In the genomic region with DNA sequence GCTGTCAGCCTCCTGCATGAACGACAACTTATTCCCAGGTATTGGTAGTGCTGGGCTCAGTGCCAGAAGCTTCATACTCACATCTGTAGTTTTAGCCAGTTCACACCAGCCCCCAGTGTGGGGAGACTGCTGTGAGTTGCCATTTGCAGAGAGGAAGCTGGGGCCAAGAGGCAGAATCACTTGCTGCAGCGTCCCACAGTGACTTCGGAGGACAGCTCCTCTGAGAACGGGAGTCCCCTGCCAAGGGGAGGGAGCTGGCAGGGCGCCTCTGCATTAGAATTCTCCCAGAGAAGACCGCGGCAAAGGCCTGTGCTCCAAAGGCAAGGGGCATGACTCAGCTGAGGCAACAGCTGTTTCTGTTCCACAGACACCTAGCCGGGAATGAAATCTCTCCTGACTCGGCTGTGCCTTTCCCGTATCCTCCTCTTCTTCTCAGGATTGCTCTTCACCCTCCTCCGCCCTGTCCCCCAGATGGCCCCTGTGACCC, we compare ENCODE assay signal across 8 cellular contexts. TPM values are rescaled to one million over a fixed set of nuclear protein-coding genes. Genes with fewer than 3 reads are reported as not detected.
A peak's percentile ranks its signal among the peaks of the same experiment; 100 is the strongest.
DNase-seq lines count a peak whose midpoint lies in the region; ATAC-seq lines count a peak whose summit lies in the region.

No MANE protein-coding gene starts in this region.

- H3K4me1 Mint-ChIP-seq in activated CD4-positive, alpha-beta memory T cell treated with anti-CD3 and anti-CD28 coated beads, Interleukin-2, amount 10 ng/mL, durations not matched to agents 7 days and 5 days = peaks cover 62% of the 10 kb centered on the region

- no peaks in the 10 kb centered on the region for H3K9me3 Mint-ChIP-seq in activated CD4-positive, alpha-beta memory T cell treated with anti-CD3 and anti-CD28 coated beads, Interleukin-2, amount 10 ng/mL, durations not matched to agents 7 days and 5 days

- no peak overlapping the region for H3K4me3 ChIP-seq in skeletal muscle cell (ENCODE audit: low read depth, low read length)

- CTCF ChIA-PET in activated CD4-positive, alpha-beta memory T cell treated with anti-CD3 and anti-CD28 coated beads, Interleukin-2, amount 10 ng/mL, durations not matched to agents 7 days and 5 days (lab: Charles Lee) = interaction anchor here (0.6 to 2.9 kb wide), 5 partner anchors 11 to 285 kb away, joined by 3 to 11 read pairs (median 4); no protein-coding TSS in a partner anchor

- intact Hi-C loops in cardiac septum (cut with DNase I) = no loop called here

- H3K36me3 Mint-ChIP-seq in activated CD4-positive, alpha-beta memory T cell treated with anti-CD3 and anti-CD28 coated beads, Interleukin-2, amount 10 ng/mL, durations not matched to agents 7 days and 5 days (ENCODE audit: low read depth) = peaks cover 43% of the 10 kb centered on the region

- DNase-seq in GM04504 (ENCODE audit: low read depth) = peak; percentile 73
- DNase-seq in activated CD4-positive, alpha-beta memory T cell treated with anti-CD3 and anti-CD28 coated beads, Interleukin-2, amount 10 ng/mL, durations not matched to agents 7 days and 5 days = no peak
- peak; percentile 91 for DNase-seq in cardiac septum (ENCODE audit: low spot score)
- DNase-seq in skeletal muscle cell (ENCODE audit: low read depth) = peak; percentile 31
- DNase-seq in NCI-H748 treated with DMSO at 0.1 percent for 48 hours (lab: John Stamatoyannopoulos, UW) = no peak
- no peak for DNase-seq in Kasumi-1 (lab: John Stamatoyannopoulos, UW)

- H3K27ac Mint-ChIP-seq in activated CD4-positive, alpha-beta memory T cell treated with anti-CD3 and anti-CD28 coated beads, Interleukin-2, amount 10 ng/mL, durations not matched to agents 7 days and 5 days = peak overlapping the region; percentile 41

- H3K4me3 Mint-ChIP-seq in activated CD4-positive, alpha-beta memory T cell treated with anti-CD3 and anti-CD28 coated beads, Interleukin-2, amount 10 ng/mL, durations not matched to agents 7 days and 5 days = no peak overlapping the region

- no peaks in the 10 kb centered on the region for H3K27me3 Mint-ChIP-seq in activated CD4-positive, alpha-beta memory T cell treated with anti-CD3 and anti-CD28 coated beads, Interleukin-2, amount 10 ng/mL, durations not matched to agents 7 days and 5 days

- POLR2A ChIA-PET in activated CD4-positive, alpha-beta memory T cell treated with anti-CD3 and anti-CD28 coated beads, Interleukin-2, amount 10 ng/mL, durations not matched to agents 7 days and 5 days (lab: Charles Lee) = interaction anchor here (0.6 to 1.8 kb wide), 7 partner anchors 13 to 79 kb away, joined by 3 to 6 read pairs (median 4); a partner anchor contains a TSS

- ATAC-seq in HG02885 (IDR thresholded peaks at IDR 0.05; ENCODE audit: poor library complexity, unreplicated experiment) = peak; percentile 51
- ATAC-seq in HG02938 (IDR thresholded peaks at IDR 0.05; ENCODE audit: unreplicated experiment) = no peak

RNA-seq across cellular contexts. Expression of a gene that starts 17.8 kb away (rescaled TPM):
- 100 to 1,000 TPM; 202 to 210 TPM for total RNA-seq in activated CD4-positive, alpha-beta memory T cell treated with anti-CD3 and anti-CD28 coated beads, Interleukin-2, amount 10 ng/mL, durations not matched to agents 7 days and 5 days
- total RNA-seq in cardiac septum = 8.3 TPM

Comparison
In these comparisons a context has a peak if more than half of its experiments do, and no peak if none do; other contexts are left out.
1. DNase-seq: peak in GM04504 (single experiment), cardiac septum (single experiment) and skeletal muscle cell (single experiment); none in activated CD4-positive, alpha-beta memory T cell treated with anti-CD3 and anti-CD28 coated beads, Interleukin-2, amount 10 ng/mL, durations not matched to agents 7 days and 5 days (single experiment), NCI-H748 treated with DMSO at 0.1 percent for 48 hours (single experiment) and Kasumi-1 (0 of 2).
2. RNA of a gene that starts 17.8 kb away (total RNA-seq): 202 to 210 TPM in activated CD4-positive, alpha-beta memory T cell treated with anti-CD3 and anti-CD28 coated beads, Interleukin-2, amount 10 ng/mL, durations not matched to agents 7 days and 5 days; 8.3 TPM in cardiac septum (single experiment); every median in the first group is over 10 times any median in the second.